In genomic region chr5:60490597-60491166, GRCh38 we compare ENCODE assay signal across 17 cellular contexts.
DNase-seq lines count a peak whose midpoint lies in the region; ATAC-seq, FAIRE-seq and TF ChIP-seq lines count a peak whose summit lies in the region.
"Had no signal": no experiment of that assay in that cellular context is flagged by ENCODE, and none has a peak within 500 bp of the region (broad histone marks: within the 10 kb centered on the region; RNA-seq: fewer than 3 reads in every experiment).

No MANE protein-coding gene starts in this region.

- H3K9me3 Mint-ChIP-seq in activated naive CD8-positive, alpha-beta T cell treated with anti-CD3 and anti-CD28 coated beads, Interleukin-2, amount 50 U/mL, for 24 hours = no peaks in the 10 kb centered on the region

- H3K4me3 ChIP-seq in gastroesophageal sphincter = no peak overlapping the region
- peak overlapping the region in 1 of 2 donors; percentile 16 for H3K4me3 ChIP-seq in stomach smooth muscle (ENCODE audit: low read length in 2 of 2)
- H3K4me3 ChIP-seq: BLaER1, MG63 had no signal

- H3K27me3 ChIP-seq in gastroesophageal sphincter (no peaks in the 10 kb centered on the region), stomach smooth muscle (ENCODE audit: control insufficient read depth in 1 of 2, insufficient read depth in 2 of 2, low read length in 2 of 2) (no peaks in the 10 kb centered on the region)
- H3K27me3 ChIP-seq: BLaER1 had no signal

- H3K4me1 ChIP-seq in gastroesophageal sphincter (peaks cover 0 to 39% (median 2%) of the 10 kb centered on the region in 3 donors), stomach smooth muscle (ENCODE audit: control insufficient read depth, insufficient read depth, low read length) (no peaks in the 10 kb centered on the region)
- H3K4me1 ChIP-seq: BLaER1 had no signal

- 70 to 80% methylated on average over 4 of the region's 4 CpGs for WGBS in gastroesophageal sphincter (ENCODE audit: low coverage in 1 of 2), 2 donors

- peak; percentile 98 for FAIRE-seq in A204.1 (lab: Jason Lieb, UNC)

- no peak overlapping the region for H3K9ac ChIP-seq in stomach smooth muscle (ENCODE audit: low read length in 2 of 2)
- H3K9ac ChIP-seq: BLaER1, KMS-11 had no signal

- H3K27me3 Mint-ChIP-seq in activated naive CD8-positive, alpha-beta T cell treated with anti-CD3 and anti-CD28 coated beads, Interleukin-2, amount 50 U/mL, for 24 hours = no peaks in the 10 kb centered on the region
- H3K27me3 Mint-ChIP-seq: CD8-positive, alpha-beta memory T cell had no signal

- no peaks in the 10 kb centered on the region for H3K4me1 Mint-ChIP-seq in activated naive CD8-positive, alpha-beta T cell treated with anti-CD3 and anti-CD28 coated beads, Interleukin-2, amount 50 U/mL, for 24 hours
- H3K4me1 Mint-ChIP-seq: CD8-positive, alpha-beta memory T cell had no signal

- no peaks in the 10 kb centered on the region for H3K36me3 Mint-ChIP-seq in activated naive CD8-positive, alpha-beta T cell treated with anti-CD3 and anti-CD28 coated beads, Interleukin-2, amount 50 U/mL, for 24 hours (ENCODE audit: low read depth)
- H3K36me3 Mint-ChIP-seq: CD8-positive, alpha-beta memory T cell had no signal

- no peak for TF ChIP-seq POLR2A in gastroesophageal sphincter (IDR thresholded peaks at IDR 0.05)

- no peak overlapping the region for H3K27ac Mint-ChIP-seq in activated naive CD8-positive, alpha-beta T cell treated with anti-CD3 and anti-CD28 coated beads, Interleukin-2, amount 50 U/mL, for 24 hours
- H3K27ac Mint-ChIP-seq: CD8-positive, alpha-beta memory T cell had no signal

- H3K9me3 ChIP-seq in gastroesophageal sphincter = no peaks in the 10 kb centered on the region
- no peaks in the 10 kb centered on the region for H3K9me3 ChIP-seq in stomach smooth muscle (ENCODE audit: control insufficient read depth in 2 of 2, low read length in 2 of 2)
- H3K9me3 ChIP-seq: MG63 had no signal

- DNase-seq in activated naive CD8-positive, alpha-beta T cell treated with anti-CD3 and anti-CD28 coated beads, Interleukin-2, amount 50 U/mL, for 24 hours = no peak
- DNase-seq in activated gamma-delta T cell (lab: John Stamatoyannopoulos, UW) (no peak), NOMO-1 treated with dmso at 0.1 percent for 144 hours (lab: John Stamatoyannopoulos, UW; ENCODE audit: unreplicated experiment) (no peak)
- DNase-seq: CD8-positive, alpha-beta memory T cell; EL; MG63; NCI-H1105; NCI-H1930; NCI-H510A treated with DMSO at 0.1 percent for 48 hours; SIG-M5 had no signal

- no peak overlapping the region for H3K4me3 Mint-ChIP-seq in activated naive CD8-positive, alpha-beta T cell treated with anti-CD3 and anti-CD28 coated beads, Interleukin-2, amount 50 U/mL, for 24 hours
- H3K4me3 Mint-ChIP-seq: CD8-positive, alpha-beta memory T cell had no signal

- H3K36me3 ChIP-seq in gastroesophageal sphincter = no peaks in the 10 kb centered on the region
- H3K36me3 ChIP-seq in stomach smooth muscle (ENCODE audit: control insufficient read depth in 2 of 2, insufficient read depth in 2 of 2, low read length in 2 of 2) = peaks cover 0 to 2% of the 10 kb centered on the region in 2 donors
- H3K36me3 ChIP-seq: BLaER1, MG63 had no signal

- peak overlapping the region; percentile 4 for H3K27ac ChIP-seq in angular gyrus (ENCODE audit: low read depth, low read length)
- peak overlapping the region; percentile 29 to 84 (median 82) for H3K27ac ChIP-seq in gastroesophageal sphincter
- H3K27ac ChIP-seq in stomach smooth muscle (ENCODE audit: low read length) = peak overlapping the region; percentile 81
- H3K27ac ChIP-seq: BLaER1, KMS-11 had no signal

- no peak for TF ChIP-seq CTCF in gastroesophageal sphincter (IDR thresholded peaks at IDR 0.05)

- no peak for TF ChIP-seq EP300 in gastroesophageal sphincter (IDR thresholded peaks at IDR 0.05)

- ATAC-seq in gastroesophageal sphincter (no peak), HG03378 (IDR thresholded peaks at IDR 0.05; ENCODE audit: unreplicated experiment) (no peak)
- no peak for ATAC-seq in activated naive CD8-positive, alpha-beta T cell treated with anti-CD3 and anti-CD28 coated beads, Interleukin-2, amount 50 U/mL, for 24 hours

Comparison
In these comparisons a context has a peak if more than half of its experiments do, and no peak if none do; other contexts are left out.
1. H3K27ac ChIP-seq: peak in every context shown above with its lines; median percentile 82 in gastroesophageal sphincter; 81 in stomach smooth muscle; 4 in angular gyrus.